Comparison of ENCODE assay signal across 17 cellular contexts in genomic region chr1:205423248-205423647, GRCh38. TPM values are rescaled to one million over a fixed set of nuclear protein-coding genes. Genes with fewer than 3 reads are reported as not detected.
A peak's percentile ranks its signal among the peaks of the same experiment; 100 is the strongest.
DNase-seq lines count a peak whose midpoint lies in the region; ATAC-seq, FAIRE-seq and TF ChIP-seq lines count a peak whose summit lies in the region.
"Had no signal": no experiment of that assay in that cellular context is flagged by ENCODE, and none has a peak within 500 bp of the region (broad histone marks: within the 10 kb centered on the region; RNA-seq: fewer than 3 reads in every experiment).

No MANE protein-coding gene starts in this region.

- WGBS in SK-N-SH (ENCODE audit: low lambda C conversion rate), result 91% methylated on average over 1 of the region's 1 CpG

- H3K27ac ChIP-seq in SK-N-SH (ENCODE audit: low read depth in 2 of 2, low read length in 1 of 2), result no peak overlapping the region
- H3K27ac ChIP-seq in parathyroid adenoma, result no peak overlapping the region
- H3K27ac ChIP-seq: transverse colon had no signal

- intact Hi-C loops in left colon (cut with DNase I, micrococcal nuclease), result no loop called here

- no peak for DNase-seq in SK-N-SH
- peak; percentile 67 for DNase-seq in NCI-H146 (lab: John Stamatoyannopoulos, UW)
- no peak for DNase-seq in NCI-H446 (lab: John Stamatoyannopoulos, UW)
- no peak for DNase-seq in iPS-NIHi11 (ENCODE audit: low spot score)
- DNase-seq in left colon, result no peak
- DNase-seq: activated CD8-positive, alpha-beta T cell treated with anti-CD3 and anti-CD28 coated beads, Interleukin-2, amount 10 ng/mL, durations not matched to agents 7 days and 5 days; activated effector memory CD4-positive, alpha-beta T cell treated with Interleukin-2 at 50 U/mL for 16 hours; amygdala; kidney; transverse colon had no signal

- FAIRE-seq in TTC549 (lab: Jason Lieb, UNC), result peak; percentile 26
- FAIRE-seq: endothelial cell of umbilical vein, H54, kidney had no signal

- TF ChIP-seq CTCF in SK-N-SH (IDR thresholded peaks at IDR 0.05), result no peak
- peak; percentile 7 for TF ChIP-seq CTCF in parathyroid adenoma (IDR thresholded peaks at IDR 0.05)

- H3K4me1 ChIP-seq in SK-N-SH (ENCODE audit: control insufficient read depth in 1 of 2, insufficient read depth in 2 of 2, low read depth in 1 of 2, low read length in 1 of 2) (peaks cover 0 to 11% of the 10 kb centered on the region in 2 experiments; a peak in 2 of 4 replicates), parathyroid adenoma (no peaks in the 10 kb centered on the region)
- H3K4me1 ChIP-seq: transverse colon had no signal

- H3K27me3 ChIP-seq in SK-N-SH (ENCODE audit: insufficient read depth) (peaks cover 34% of the 10 kb centered on the region), parathyroid adenoma (ENCODE audit: control insufficient read depth, insufficient read depth, low read length) (no peaks in the 10 kb centered on the region)

- no peak overlapping the region for H3K4me2 ChIP-seq in SK-N-SH
- H3K4me2 ChIP-seq in parathyroid adenoma (ENCODE audit: low read length), result no peak overlapping the region

- no peak for TF ChIP-seq EP300 in SK-N-SH (IDR thresholded peaks at IDR 0.05; ENCODE audit: borderline replicate concordance in 1 of 2, low read depth in 1 of 2, low read length in 1 of 2)

- no peaks in the 10 kb centered on the region for H4K20me1 ChIP-seq in SK-N-SH (ENCODE audit: insufficient read depth)

- ATAC-seq in SK-N-SH treated with all-trans-retinoic acid at 6 μM for 48 hours, result no peak
- ATAC-seq in left colon, result no peak
- ATAC-seq: activated CD8-positive, alpha-beta T cell treated with anti-CD3 and anti-CD28 coated beads, Interleukin-2, amount 10 ng/mL, durations not matched to agents 7 days and 5 days; stimulated activated effector memory CD8-positive, alpha-beta T cell treated with anti-CD3 and anti-CD28 coated beads, Interleukin-12 subunit alpha, Interleukin-12 subunit beta, amount 100 ng/mL, for 72 hours had no signal

- H3K9me3 ChIP-seq in SK-N-SH, result no peaks in the 10 kb centered on the region
- no peaks in the 10 kb centered on the region for H3K9me3 ChIP-seq in parathyroid adenoma (ENCODE audit: control insufficient read depth, low read length)
- H3K9me3 ChIP-seq: transverse colon had no signal

- H3K36me3 ChIP-seq in SK-N-SH (replicated peaks in 1 of 2; ENCODE audit: control insufficient read depth in 1 of 2, insufficient read depth in 2 of 2, low read length in 1 of 2) (no peaks in the 10 kb centered on the region), parathyroid adenoma (ENCODE audit: control insufficient read depth, insufficient read depth, low read length) (no peaks in the 10 kb centered on the region)
- H3K36me3 ChIP-seq: transverse colon had no signal

- H2AFZ ChIP-seq in SK-N-SH (ENCODE audit: low read depth) (no peak overlapping the region), parathyroid adenoma (no peak overlapping the region)

- H3K9me2 ChIP-seq in SK-N-SH, result no peaks in the 10 kb centered on the region

- H3K9ac ChIP-seq in SK-N-SH, result no peak overlapping the region
- H3K9ac ChIP-seq in parathyroid adenoma, result no peak overlapping the region

- no peaks in the 10 kb centered on the region for H3F3A ChIP-seq in SK-N-SH (replicated peaks; ENCODE audit: insufficient read depth)

- CTCF ChIA-PET in SK-N-SH (lab: Yijun Ruan, JAX), result interaction anchor here (1.2 to 6.1 kb wide), 6 partner anchors 14 to 101 kb away, joined by 3 to 49 read pairs (median 6); no protein-coding TSS in a partner anchor

- H3K4me3 ChIP-seq in SK-N-SH (ENCODE audit: low read depth in 2 of 2, low read length in 1 of 2), result no peak overlapping the region
- H3K4me3 ChIP-seq in parathyroid adenoma (ENCODE audit: low read depth, low read length), result no peak overlapping the region
- H3K4me3 ChIP-seq: transverse colon had no signal

- TF ChIP-seq RAD21 in SK-N-SH (IDR thresholded peaks at IDR 0.05; ENCODE audit: low read length), result peak; percentile 22; the same call in 1 of the 2 replicates

- POLR2A ChIA-PET in SK-N-SH (lab: Yijun Ruan, JAX), result no interaction called here

- H3K79me2 ChIP-seq in SK-N-SH (ENCODE audit: insufficient read depth) (no peaks in the 10 kb centered on the region), parathyroid adenoma (no peaks in the 10 kb centered on the region)

TF ChIP-seq in SK-N-SH, 30 proteins besides CTCF, POLR2A, EP300 and RAD21 (continues in another document):
- TF ChIP-seq FOXM1 (IDR thresholded peaks at IDR 0.05; ENCODE audit: low read depth) (no peak), FOXJ3 (CRISPR knock-in tag; IDR thresholded peaks at IDR 0.05) (no peak), TEAD4 (IDR thresholded peaks at IDR 0.05; ENCODE audit: borderline replicate concordance, insufficient read depth) (no peak), MEF2A (IDR thresholded peaks at IDR 0.05; ENCODE audit: borderline replicate concordance, low read depth) (no peak), PBX3 (IDR thresholded peaks at IDR 0.05) (no peak), POLR2AphosphoS5 (IDR thresholded peaks at IDR 0.05; ENCODE audit: low read depth, low read length) (no peak), JUND (IDR thresholded peaks at IDR 0.05) (no peak), CHD2 (IDR thresholded peaks at IDR 0.05; ENCODE audit: low read length, partially characterized antibody) (no peak), RCOR1 (IDR thresholded peaks at IDR 0.05; ENCODE audit: low read length) (no peak), USF1 (IDR thresholded peaks at IDR 0.05; ENCODE audit: borderline replicate concordance, low read depth) (no peak), NFIC (IDR thresholded peaks at IDR 0.05; ENCODE audit: borderline replicate concordance) (no peak), GATA2 (CRISPR knock-in tag; IDR thresholded peaks at IDR 0.05) (no peak), TAF1 (IDR thresholded peaks at IDR 0.05; ENCODE audit: borderline replicate concordance, low read depth, low read length) (no peak), SIN3A (IDR thresholded peaks at IDR 0.05; ENCODE audit: borderline replicate concordance, low read depth, low read length) (no peak)

TF ChIP-seq in SK-N-SH treated with all-trans-retinoic acid at 6 μM for 48 hours, 23 proteins besides CTCF, POLR2A, EP300 and RAD21 (continues in another document):
- TF ChIP-seq, protein P1, sequence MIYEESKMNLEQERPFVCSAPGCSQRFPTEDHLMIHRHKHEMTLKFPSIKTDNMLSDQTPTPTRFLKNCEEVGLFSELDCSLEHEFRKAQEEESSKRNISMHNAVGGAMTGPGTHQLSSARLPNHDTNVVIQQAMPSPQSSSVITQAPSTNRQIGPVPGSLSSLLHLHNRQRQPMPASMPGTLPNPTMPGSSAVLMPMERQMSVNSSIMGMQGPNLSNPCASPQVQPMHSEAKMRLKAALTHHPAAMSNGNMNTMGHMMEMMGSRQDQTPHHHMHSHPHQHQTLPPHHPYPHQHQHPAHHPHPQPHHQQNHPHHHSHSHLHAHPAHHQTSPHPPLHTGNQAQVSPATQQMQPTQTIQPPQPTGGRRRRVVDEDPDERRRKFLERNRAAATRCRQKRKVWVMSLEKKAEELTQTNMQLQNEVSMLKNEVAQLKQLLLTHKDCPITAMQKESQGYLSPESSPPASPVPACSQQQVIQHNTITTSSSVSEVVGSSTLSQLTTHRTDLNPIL (CRISPR knock-in tag; IDR thresholded peaks at IDR 0.05; ENCODE audit: low read depth), result no peak
- TF ChIP-seq CSDC2 (CRISPR knock-in tag; IDR thresholded peaks at IDR 0.05) (no peak), ARNTL (CRISPR knock-in tag; IDR thresholded peaks at IDR 0.05; ENCODE audit: borderline replicate concordance, low read depth) (no peak), PATZ1 (CRISPR knock-in tag; IDR thresholded peaks at IDR 0.05; ENCODE audit: borderline replicate concordance) (no peak), ZFP30 (CRISPR knock-in tag; IDR thresholded peaks at IDR 0.05) (no peak), CSRNP3 (CRISPR knock-in tag; IDR thresholded peaks at IDR 0.05) (no peak), GLIS3 (CRISPR knock-in tag; IDR thresholded peaks at IDR 0.05) (no peak), RARB (CRISPR knock-in tag; IDR thresholded peaks at IDR 0.05) (no peak), ZNF8 (CRISPR knock-in tag; IDR thresholded peaks at IDR 0.05) (no peak), ZNF565 (CRISPR knock-in tag; conservative IDR thresholded peaks at IDR 0.05; ENCODE audit: low read depth) (no peak), ISL1 (CRISPR knock-in tag; IDR thresholded peaks at IDR 0.05) (no peak), ZNF70 (CRISPR knock-in tag; IDR thresholded peaks at IDR 0.05) (no peak), ZFP3 (CRISPR knock-in tag; IDR thresholded peaks at IDR 0.05) (no peak)

RNA-seq across cellular contexts. Expression of gene LEMD1, which starts 1.4 kb away (rescaled TPM):
- not detected in 2 replicates for polyA plus RNA-seq in SK-N-SH (2012; rRNA removed)
- not detected in 2 replicates for polyA plus RNA-seq in SK-N-SH (2012; cell fraction: cytosol; rRNA removed)
- not detected in 2 replicates for polyA plus RNA-seq in SK-N-SH (2012; cell fraction: nucleus; rRNA removed)
- total RNA-seq in left colon, result 1 to 10 TPM in 1 of 2 donors, not detected in 1; 1.1 TPM
- total RNA-seq: endothelial cell of umbilical vein, glomerular endothelial cell, transverse colon had no signal
- polyA plus RNA-seq: endothelial cell of umbilical vein had no signal

RNA-seq across cellular contexts. Expression of gene BLACAT1, which starts 32.6 kb away (rescaled TPM):
- not detected in 2 replicates for polyA plus RNA-seq in SK-N-SH (2012; rRNA removed)
- polyA plus RNA-seq in SK-N-SH (2012; cell fraction: cytosol; rRNA removed), result not detected in 2 replicates
- 0.04 TPM in 1 of 2 replicates, not detected in the other for polyA plus RNA-seq in SK-N-SH (2012; cell fraction: nucleus; rRNA removed)
- under 1 TPM; 0.14 to 0.34 TPM for total RNA-seq in left colon
- total RNA-seq: endothelial cell of umbilical vein, glomerular endothelial cell had no signal
- polyA plus RNA-seq: endothelial cell of umbilical vein had no signal
